8 cellular contexts compared by ENCODE assay signal in genomic region chr19:2841858-2842574, GRCh38. TPM values are rescaled to one million over a fixed set of nuclear protein-coding genes. Genes with fewer than 3 reads are reported as not detected.
DNase-seq lines count a peak whose midpoint lies in the region; ATAC-seq and TF ChIP-seq lines count a peak whose summit lies in the region.

No MANE protein-coding gene starts in this region.

- peak overlapping the region; percentile 75 for H3K9ac ChIP-seq in OCI-LY3 (ENCODE audit: low read length)

- DNase-seq in cardiac muscle cell (ENCODE audit: low read depth in 1 of 2, low spot score in 1 of 2) (peak in 1 of 2 donors; percentile 5), left cardiac atrium (no peak), epithelial cell of proximal tubule (ENCODE audit: low read depth) (no peak), NCI-H1417 treated with DMSO at 0.1 percent for 48 hours (lab: John Stamatoyannopoulos, UW) (no peak)
- DNase-seq in stimulated activated naive CD4-positive, alpha-beta T cell treated with Interleukin-2 at 50 U/mL for 16 hours (lab: John Stamatoyannopoulos, UW): no peak

- intact Hi-C loops in left cardiac atrium (cut with DNase I): no loop called here

- ATAC-seq in left cardiac atrium (no peak), HG03139 (IDR thresholded peaks at IDR 0.05; ENCODE audit: unreplicated experiment) (no peak)

- H3K27ac ChIP-seq in cardiac muscle cell (peak overlapping the region; percentile 97), OCI-LY3 (ENCODE audit: low read length) (0 out of 2 replicates have a peak overlapping the region, but pooled peaks have one; percentile 2), neutrophil (no peak overlapping the region)

- H3K4me3 ChIP-seq in cardiac muscle cell (peak overlapping the region; percentile 98), OCI-LY3 (ENCODE audit: low read length) (peak overlapping the region; percentile 84), epithelial cell of proximal tubule (ENCODE audit: low read depth, low read length) (peak overlapping the region; percentile 89), neutrophil (ENCODE audit: low read depth in 1 of 2, low read length in 1 of 2) (peak overlapping the region; percentile 71 to 78)

- peaks cover under 1% of the 10 kb centered on the region for H3K9me3 ChIP-seq in cardiac muscle cell (ENCODE audit: low read depth)
- H3K9me3 ChIP-seq in OCI-LY3 (ENCODE audit: insufficient read depth, low read length): peaks cover 3% of the 10 kb centered on the region; the same call in 1 of the 2 replicates
- H3K9me3 ChIP-seq in neutrophil: peaks cover under 1% of the 10 kb centered on the region

- H2AFZ ChIP-seq in OCI-LY3 (ENCODE audit: low read depth, low read length): peak overlapping the region; percentile 4; the same call in 1 of the 2 replicates

- peak overlapping the region; percentile 99 for H3K4me2 ChIP-seq in OCI-LY3 (ENCODE audit: low read length)

- no peaks in the 10 kb centered on the region for H3K4me1 ChIP-seq in cardiac muscle cell (ENCODE audit: low read depth)
- H3K4me1 ChIP-seq in OCI-LY3 (ENCODE audit: low read length): peaks cover 9% of the 10 kb centered on the region
- peaks cover 14 to 16% of the 10 kb centered on the region in 2 experiments for H3K4me1 ChIP-seq in neutrophil (ENCODE audit: control insufficient read depth in 1 of 2, insufficient read depth in 1 of 2, low read depth in 1 of 2, low read length in 1 of 2)

- no peak for TF ChIP-seq CTCF in cardiac muscle cell (IDR thresholded peaks at IDR 0.05; ENCODE audit: low read depth, low read length)
- no peak for TF ChIP-seq CTCF in OCI-LY3 (IDR thresholded peaks at IDR 0.05; ENCODE audit: low read depth, low read length)
- TF ChIP-seq CTCF in epithelial cell of proximal tubule (conservative IDR thresholded peaks at IDR 0.05; ENCODE audit: low read depth, low read length): no peak
- no peak for TF ChIP-seq CTCF in neutrophil (IDR thresholded peaks at IDR 0.05)

- H3K79me2 ChIP-seq in OCI-LY3 (ENCODE audit: low read length): peaks cover 9% of the 10 kb centered on the region

- H3K27me3 ChIP-seq in cardiac muscle cell (no peaks in the 10 kb centered on the region), OCI-LY3 (ENCODE audit: low read depth, low read length) (no peaks in the 10 kb centered on the region), neutrophil (peaks cover 19% of the 10 kb centered on the region)

- H3K36me3 ChIP-seq in cardiac muscle cell (no peaks in the 10 kb centered on the region), OCI-LY3 (replicated peaks; ENCODE audit: low read depth, low read length) (peaks cover 22% of the 10 kb centered on the region), neutrophil (no peaks in the 10 kb centered on the region)

- no peaks in the 10 kb centered on the region for H4K20me1 ChIP-seq in OCI-LY3 (ENCODE audit: insufficient read depth, low read length)

RNA-seq across cellular contexts. Expression of gene ZNF555, which starts 0.7 kb away (rescaled TPM):
- total RNA-seq in cardiac muscle cell (8.7 and 9.5 TPM in 2 replicates), left cardiac atrium (10 to 100 TPM in 1 of 2 donors, 1 to 10 TPM in 1; 6.7 to 10.7 TPM), epithelial cell of proximal tubule (2.9 and 3.3 TPM in 2 replicates)
- polyA plus RNA-seq in cardiac muscle cell: 9.0 and 15.2 TPM in 2 replicates

RNA-seq across cellular contexts. Expression of gene ZNF554, which starts 22.3 kb away (rescaled TPM):
- total RNA-seq in cardiac muscle cell (11.6 and 18.2 TPM in 2 replicates), left cardiac atrium (1 to 10 TPM; 4.1 to 4.8 TPM), epithelial cell of proximal tubule (1.9 and 2.5 TPM in 2 replicates)
- 11.1 and 12.4 TPM in 2 replicates for polyA plus RNA-seq in cardiac muscle cell

RNA-seq across cellular contexts. Expression of gene ZNF556, which starts 25.1 kb away (rescaled TPM):
- total RNA-seq in cardiac muscle cell (0.04 and 0.21 TPM in 2 replicates), left cardiac atrium (not detected), epithelial cell of proximal tubule (0.06 TPM in 1 of 2 replicates, not detected in the other)
- 0.09 TPM in 1 of 2 replicates, not detected in the other for polyA plus RNA-seq in cardiac muscle cell

RNA-seq across cellular contexts. Expression of gene THOP1, which starts 56.7 kb away (rescaled TPM):
- total RNA-seq in cardiac muscle cell (111 and 126 TPM in 2 replicates), left cardiac atrium (10 to 100 TPM; 48.4 to 74.5 TPM), epithelial cell of proximal tubule (148 and 204 TPM in 2 replicates)
- polyA plus RNA-seq in cardiac muscle cell: 73.9 and 81.3 TPM in 2 replicates

RNA-seq across cellular contexts. Expression of gene ZNF57, which starts 58.7 kb away (rescaled TPM):
- total RNA-seq in cardiac muscle cell (2.1 and 4.1 TPM in 2 replicates), left cardiac atrium (1 to 10 TPM; 2.2 to 2.9 TPM), epithelial cell of proximal tubule (2.7 and 4.5 TPM in 2 replicates)
- 4.4 and 5.4 TPM in 2 replicates for polyA plus RNA-seq in cardiac muscle cell
